Comparison of ENCODE assay signal across 16 cellular contexts in the genomic region with DNA sequence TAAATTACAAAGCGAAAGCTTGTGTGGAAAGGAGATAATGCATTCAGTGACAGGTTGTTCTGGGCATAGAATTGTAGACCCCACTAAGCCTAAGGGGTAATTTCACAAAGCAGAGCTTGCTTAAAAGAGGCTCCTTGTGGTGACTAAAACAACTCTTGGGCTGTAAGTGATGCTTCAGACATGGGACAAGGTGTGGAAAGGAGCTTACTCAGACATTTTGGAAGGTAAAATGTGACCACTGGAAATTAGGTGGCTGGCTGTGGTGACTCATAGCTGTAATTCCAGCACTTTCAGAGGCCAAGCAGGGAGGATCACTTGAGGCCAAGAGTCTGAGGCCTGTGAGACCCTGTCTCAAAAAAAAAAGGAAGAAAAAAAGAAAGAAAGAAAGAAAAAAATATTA.
"Had no signal": no experiment of that assay in that cellular context is flagged by ENCODE, and none has a peak within 500 bp of the region (broad histone marks: within the 10 kb centered on the region; RNA-seq: fewer than 3 reads in every experiment).

No MANE protein-coding gene starts in this region.

- H3K27ac ChIP-seq: adrenal gland, body of pancreas, epithelial cell of prostate, pancreas, SJCRH30, thyroid gland, vagina, VCaP had no signal

- DNase-seq: activated CD8-positive, alpha-beta memory T cell treated with anti-CD3 and anti-CD28 coated beads, Interleukin-2, amount 50 U/mL, for 4 hours; activated effector memory CD4-positive, alpha-beta T cell treated with Interleukin-2 at 50 U/mL for 16 hours; adrenal gland; body of pancreas; cortex of kidney; effector CD8-positive, alpha-beta T cell; pancreas; SJCRH30; stimulated activated CD4-positive, alpha-beta T cell treated with anti-CD3 and anti-CD28 coated beads, Interleukin-4, amount 100 ng/mL, for 1 hour; stimulated activated CD8-positive, alpha-beta memory T cell treated with anti-CD3 and anti-CD28 coated beads, Interleukin-4, amount 100 ng/mL, for 48 hours; thyroid gland had no signal

- H3K4me3 Mint-ChIP-seq: central memory CD8-positive, alpha-beta T cell; mesothelial cell of epicardium had no signal

- H3K4me1 ChIP-seq: adrenal gland, SJCRH30, vagina had no signal

- H3K9me3 ChIP-seq: adrenal gland, body of pancreas, pancreas, SJCRH30, thyroid gland, vagina had no signal

- ATAC-seq: body of pancreas, pancreas had no signal

- H3K4me3 ChIP-seq: adrenal gland, body of pancreas, pancreas, SJCRH30, thyroid gland, vagina had no signal

- H3K9me3 Mint-ChIP-seq: central memory CD8-positive, alpha-beta T cell; mesothelial cell of epicardium had no signal

- H3K27ac Mint-ChIP-seq: mesothelial cell of epicardium had no signal

- H3K27me3 ChIP-seq: adrenal gland, body of pancreas, pancreas, SJCRH30, thyroid gland, vagina had no signal

- H3K27me3 Mint-ChIP-seq: central memory CD8-positive, alpha-beta T cell had no signal

- H3K36me3 ChIP-seq: pancreas, thyroid gland had no signal
